19 cellular contexts compared by ENCODE assay signal in the genomic region with DNA sequence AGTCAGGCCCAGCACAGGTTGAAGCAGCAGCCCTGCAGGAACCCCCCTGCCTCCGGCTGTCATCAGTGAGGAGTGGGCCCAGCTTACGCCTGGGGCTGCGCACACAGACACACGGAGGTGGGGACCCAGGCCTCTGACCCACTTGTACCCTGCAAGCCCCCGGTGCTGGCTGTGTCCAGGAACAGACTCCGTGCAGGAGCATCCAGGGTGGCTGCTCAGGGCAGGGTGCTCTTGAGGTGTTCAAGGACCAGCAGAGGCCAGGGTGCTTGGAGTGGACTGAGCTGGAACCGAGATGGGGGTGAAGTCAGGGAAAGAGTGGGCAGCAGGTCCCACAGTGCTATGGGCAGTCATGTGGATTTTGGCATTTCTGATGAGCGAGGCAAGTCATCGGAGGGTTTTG.
DNase-seq lines count a peak whose midpoint lies in the region; ATAC-seq, FAIRE-seq and TF ChIP-seq lines count a peak whose summit lies in the region.
"Had no signal": no experiment of that assay in that cellular context is flagged by ENCODE, and none has a peak within 500 bp of the region (broad histone marks: within the 10 kb centered on the region; RNA-seq: fewer than 3 reads in every experiment).

No MANE protein-coding gene starts in this region.

- H3K4me3 ChIP-seq in right lobe of liver, result no peak overlapping the region
- no peak overlapping the region for H3K4me3 ChIP-seq in HepG2 (replicated peaks in 1 of 3; ENCODE audit: insufficient read depth in 1 of 3, low read depth in 2 of 3, low read length in 3 of 3)
- H3K4me3 ChIP-seq: GM12878, K562 had no signal

- FAIRE-seq in HepG2 (lab: Jason Lieb, UNC), result no peak
- FAIRE-seq: GM12878, K562 had no signal

- no peak overlapping the region for H3K27ac Mint-ChIP-seq in endothelial cell (ENCODE audit: unreplicated experiment)
- H3K27ac Mint-ChIP-seq: B cell; CD4-positive, alpha-beta T cell had no signal

- H3K9me3 Mint-ChIP-seq in endothelial cell (ENCODE audit: unreplicated experiment), result no peaks in the 10 kb centered on the region
- H3K9me3 Mint-ChIP-seq: CD4-positive, alpha-beta T cell had no signal

- in situ Hi-C loops in HepG2 (cut with HindIII; ENCODE audit: extremely low pct_ligation_motif_present, low pct_unique_long_range_greater_than_20kb), result no loop called here

- no peak for ATAC-seq in right lobe of liver
- no peak for ATAC-seq in HepG2
- ATAC-seq in sciatic nerve, result no peak
- no peak for ATAC-seq in GM18498 (IDR thresholded peaks at IDR 0.05; ENCODE audit: unreplicated experiment)
- ATAC-seq: GM12878, K562 had no signal

- H3K36me3 ChIP-seq in right lobe of liver (no peaks in the 10 kb centered on the region), HepG2 (replicated peaks in 1 of 2; ENCODE audit: control insufficient read depth in 1 of 2, insufficient read depth in 2 of 2, low read length in 2 of 2) (no peaks in the 10 kb centered on the region)

- H2AFZ ChIP-seq in HepG2 (ENCODE audit: low read length), result no peak overlapping the region

- H3K9ac ChIP-seq in HepG2 (ENCODE audit: insufficient read depth, low read depth, low read length), result no peak overlapping the region

- H3K27me3 Mint-ChIP-seq in endothelial cell (ENCODE audit: unreplicated experiment), result no peaks in the 10 kb centered on the region

- no peaks in the 10 kb centered on the region for H3K79me2 ChIP-seq in HepG2 (ENCODE audit: insufficient read depth, low read length)

- TF ChIP-seq POLR2A in right lobe of liver (IDR thresholded peaks at IDR 0.05) (no peak), HepG2 (IDR thresholded peaks at IDR 0.05; ENCODE audit: insufficient read depth in 1 of 2, low read depth in 2 of 2, low read length in 2 of 2) (no peak)

- H4K20me1 ChIP-seq in HepG2 (ENCODE audit: insufficient read depth, low read length), result no peaks in the 10 kb centered on the region

- H3K4me1 Mint-ChIP-seq in endothelial cell (ENCODE audit: unreplicated experiment), result no peaks in the 10 kb centered on the region
- H3K4me1 Mint-ChIP-seq: B cell had no signal

- H3K4me1 ChIP-seq in right lobe of liver (no peaks in the 10 kb centered on the region), HepG2 (ENCODE audit: insufficient read depth, low read length) (no peaks in the 10 kb centered on the region)

- TF ChIP-seq CTCF in right lobe of liver (IDR thresholded peaks at IDR 0.05) (no peak), HepG2 (CRISPR knock-in tag; IDR thresholded peaks at IDR 0.05) (no peak), endothelial cell (IDR thresholded peaks at IDR 0.05; ENCODE audit: unreplicated experiment) (no peak)

- no TSS peak for BruUV-seq in HepG2 (replicated peaks; lab: Mats Ljungman, UMichigan)

- 68% methylated on average over 7 of the region's 9 CpGs for WGBS in right lobe of liver (ENCODE audit: insufficient coverage, low coverage, low lambda C conversion rate, missing lambda C conversion rate)
- 33% methylated on average over 9 of the region's 9 CpGs for WGBS in HepG2 (ENCODE audit: low lambda C conversion rate)

- DNase-seq in right lobe of liver (peak in 2 of 3 donors; percentile 7 to 37), HepG2 (ENCODE audit: low spot score) (no peak), endothelial cell (ENCODE audit: low spot score) (no peak), sciatic nerve (ENCODE audit: low spot score) (peak; percentile 33), HEK293T (ENCODE audit: extremely low spot score) (no peak), substantia nigra (lab: John Stamatoyannopoulos, UW) (no peak)
- DNase-seq: Calu3; DMS79; HCEC 1CT; NCI-H146; NCI-H226; NCI-H69; NK-92 treated with Interleukin-12 subunit alpha and Interleukin-12 subunit beta, amount 100 ng/mL, for 24 hours had no signal

- intact Hi-C loops in right lobe of liver (cut with DNase I), result no loop called here
- intact Hi-C loops in HepG2 (cut with micrococcal nuclease; ENCODE audit: unreplicated experiment), result no loop called here
- intact Hi-C loops in sciatic nerve (cut with DNase I), result no loop called here

- H3K4me3 Mint-ChIP-seq in endothelial cell (ENCODE audit: unreplicated experiment), result peak overlapping the region; percentile 27
- H3K4me3 Mint-ChIP-seq: B cell; CD4-positive, alpha-beta T cell had no signal

- H3K27ac ChIP-seq in right lobe of liver (no peak overlapping the region), HepG2 (ENCODE audit: extremely low read length, insufficient read depth, low read length) (no peak overlapping the region), substantia nigra (ENCODE audit: low read depth, low read length, poor library complexity, severe bottlenecking) (no peak overlapping the region)
- H3K27ac ChIP-seq: HL-60 had no signal

- no peak for TF ChIP-seq RAD21 in HepG2 (CRISPR knock-in tag; IDR thresholded peaks at IDR 0.05)

- POLR2A ChIA-PET in HepG2 (lab: Yijun Ruan, JAX), result no interaction called here
- POLR2A ChIA-PET in HEK293T (lab: Yijun Ruan, JAX), result no interaction called here

- peaks cover 10% of the 10 kb centered on the region for H3K36me3 Mint-ChIP-seq in endothelial cell (ENCODE audit: low read depth, unreplicated experiment)

- CTCF ChIA-PET in HepG2 (lab: Yijun Ruan, JAX; ENCODE audit: low intra/inter-chr PET ratio, low total read pairs) (no interaction called here), HEK293T (lab: Yijun Ruan, JAX) (interaction anchor here (0.6 kb wide), 1 partner anchor 375 kb away, joined by 3 read pairs; no protein-coding TSS in a partner anchor)

- no peaks in the 10 kb centered on the region for H3K9me3 ChIP-seq in right lobe of liver
- no peaks in the 10 kb centered on the region for H3K9me3 ChIP-seq in HepG2 (ENCODE audit: low read length)

- TF ChIP-seq EP300 in HepG2 (IDR thresholded peaks at IDR 0.05; ENCODE audit: low read depth in 2 of 2, low read length in 2 of 2) (no peak), HepG2 (CRISPR knock-in tag; IDR thresholded peaks at IDR 0.05; ENCODE audit: borderline replicate concordance) (no peak)

- no peaks in the 10 kb centered on the region for H3K27me3 ChIP-seq in right lobe of liver
- H3K27me3 ChIP-seq in HepG2 (ENCODE audit: control insufficient read depth in 1 of 2, insufficient read depth in 2 of 2, low read length in 2 of 2), result peaks cover 6 to 74% of the 10 kb centered on the region in 2 experiments; a peak in 3 of 5 replicates

- no peak overlapping the region for H3K4me2 ChIP-seq in HepG2 (ENCODE audit: low read depth, low read length)

TF ChIP-seq in HepG2, 621 proteins besides CTCF, POLR2A, EP300 and RAD21:
- TF ChIP-seq FOXA1 (IDR thresholded peaks at IDR 0.05), result no peak
- no peak for TF ChIP-seq FOXA1 (CRISPR knock-in tag; IDR thresholded peaks at IDR 0.05)
- TF ChIP-seq, protein P1, sequence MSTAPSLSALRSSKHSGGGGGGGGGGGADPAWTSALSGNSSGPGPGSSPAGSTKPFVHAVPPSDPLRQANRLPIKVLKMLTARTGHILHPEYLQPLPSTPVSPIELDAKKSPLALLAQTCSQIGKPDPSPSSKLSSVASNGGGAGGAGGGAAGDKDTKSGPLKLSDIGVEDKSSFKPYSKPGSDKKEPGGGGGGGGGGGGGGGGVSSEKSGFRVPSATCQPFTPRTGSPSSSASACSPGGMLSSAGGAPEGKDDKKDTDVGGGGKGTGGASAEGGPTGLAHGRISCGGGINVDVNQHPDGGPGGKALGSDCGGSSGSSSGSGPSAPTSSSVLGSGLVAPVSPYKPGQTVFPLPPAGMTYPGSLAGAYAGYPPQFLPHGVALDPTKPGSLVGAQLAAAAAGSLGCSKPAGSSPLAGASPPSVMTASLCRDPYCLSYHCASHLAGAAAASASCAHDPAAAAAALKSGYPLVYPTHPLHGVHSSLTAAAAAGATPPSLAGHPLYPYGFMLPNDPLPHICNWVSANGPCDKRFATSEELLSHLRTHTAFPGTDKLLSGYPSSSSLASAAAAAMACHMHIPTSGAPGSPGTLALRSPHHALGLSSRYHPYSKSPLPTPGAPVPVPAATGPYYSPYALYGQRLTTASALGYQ (CRISPR knock-in tag; IDR thresholded peaks at IDR 0.05), result no peak
- TF ChIP-seq AGO2 (optimal IDR thresholded peaks at IDR 0.05; ENCODE audit: low read depth, low read length), result no peak
- TF ChIP-seq SRY (CRISPR knock-in tag; IDR thresholded peaks at IDR 0.05), result no peak
- TF ChIP-seq BHLHE40 (IDR thresholded peaks at IDR 0.05; ENCODE audit: low read length), result no peak
- no peak for TF ChIP-seq ATF7-NPFF (CRISPR knock-in tag; IDR thresholded peaks at IDR 0.05; ENCODE audit: low read depth)

TF ChIP-seq in HEK293T, 16 proteins besides CTCF, POLR2A, EP300 and RAD21:
- TF ChIP-seq HDGF (IDR thresholded peaks at IDR 0.05; ENCODE audit: borderline replicate concordance) (no peak), ZNF384 (IDR thresholded peaks at IDR 0.05) (no peak), CTBP1 (IDR thresholded peaks at IDR 0.05; ENCODE audit: borderline replicate concordance) (no peak), SP1 (IDR thresholded peaks at IDR 0.05) (no peak), L3MBTL2 (conservative IDR thresholded peaks at IDR 0.05) (no peak), LEF1 (IDR thresholded peaks at IDR 0.05; ENCODE audit: borderline replicate concordance) (no peak), FOXA1 (IDR thresholded peaks at IDR 0.05) (no peak), SUZ12 (IDR thresholded peaks at IDR 0.05) (no peak), TARDBP (IDR thresholded peaks at IDR 0.05) (no peak), ARNT (IDR thresholded peaks at IDR 0.05) (no peak), NFRKB (IDR thresholded peaks at IDR 0.05) (no peak), BHLHE40 (IDR thresholded peaks at IDR 0.05; ENCODE audit: borderline replicate concordance) (no peak), FOXM1 (IDR thresholded peaks at IDR 0.05; ENCODE audit: borderline replicate concordance) (no peak), ELF4 (IDR thresholded peaks at IDR 0.05) (no peak), FOXK2 (IDR thresholded peaks at IDR 0.05) (no peak)
- TF ChIP-seq, protein P2, sequence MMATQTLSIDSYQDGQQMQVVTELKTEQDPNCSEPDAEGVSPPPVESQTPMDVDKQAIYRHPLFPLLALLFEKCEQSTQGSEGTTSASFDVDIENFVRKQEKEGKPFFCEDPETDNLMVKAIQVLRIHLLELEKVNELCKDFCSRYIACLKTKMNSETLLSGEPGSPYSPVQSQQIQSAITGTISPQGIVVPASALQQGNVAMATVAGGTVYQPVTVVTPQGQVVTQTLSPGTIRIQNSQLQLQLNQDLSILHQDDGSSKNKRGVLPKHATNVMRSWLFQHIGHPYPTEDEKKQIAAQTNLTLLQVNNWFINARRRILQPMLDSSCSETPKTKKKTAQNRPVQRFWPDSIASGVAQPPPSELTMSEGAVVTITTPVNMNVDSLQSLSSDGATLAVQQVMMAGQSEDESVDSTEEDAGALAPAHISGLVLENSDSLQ (IDR thresholded peaks at IDR 0.05), result no peak

Comparison
In these comparisons a context has a peak if more than half of its experiments do, and no peak if none do; other contexts are left out.
1. DNase-seq: peak in right lobe of liver (2 of 3) and sciatic nerve (single experiment); none in HepG2 (single experiment), endothelial cell (single experiment), HEK293T (single experiment) and substantia nigra (0 of 49).